ENCODE assay signal across 18 cellular contexts in genomic region chr2:111703759-111704158, GRCh38.
A peak's percentile ranks its signal among the peaks of the same experiment; 100 is the strongest.
DNase-seq lines count a peak whose midpoint lies in the region; ATAC-seq and TF ChIP-seq lines count a peak whose summit lies in the region.
"Had no signal": no experiment of that assay in that cellular context is flagged by ENCODE, and none has a peak within 500 bp of the region (broad histone marks: within the 10 kb centered on the region; RNA-seq: fewer than 3 reads in every experiment).

No MANE protein-coding gene starts in this region.

- H3K9ac ChIP-seq in BLaER1 = no peak overlapping the region
- H3K9ac ChIP-seq in IMR-90 (ENCODE audit: low read depth, low read length) = no peak overlapping the region

- no peak overlapping the region for H3K27ac Mint-ChIP-seq in WTC11
- no peak overlapping the region for H3K27ac Mint-ChIP-seq in activated CD4-positive, alpha-beta T cell treated with anti-CD3 and anti-CD28 coated beads, Interleukin-2, amount 10 ng/mL, durations not matched to agents 7 days and 5 days
- H3K27ac Mint-ChIP-seq: stimulated activated naive CD8-positive, alpha-beta T cell treated with anti-CD3 and anti-CD28 coated beads, Interleukin-15, Interleukin-2, amounts not matched to agents 100 ng/mL and 50 ng/mL, for 24 hours had no signal

- H3K27ac ChIP-seq in BLaER1 (peak overlapping the region; percentile 16; the same call in 1 of the 2 replicates), IMR-90 (ENCODE audit: insufficient read depth, low read length) (no peak overlapping the region), osteoblast (ENCODE audit: low read depth, low read length) (no peak overlapping the region)
- H3K27ac ChIP-seq: Peyer's patch, uterus had no signal

- H2AFZ ChIP-seq in IMR-90 (replicated peaks; ENCODE audit: low read length, poor library complexity) = no peak overlapping the region
- no peak overlapping the region for H2AFZ ChIP-seq in osteoblast (ENCODE audit: low read length)

- TF ChIP-seq POLR2A in IMR-90 (IDR thresholded peaks at IDR 0.05; ENCODE audit: low read depth, low read length) = no peak

- CTCF ChIA-PET in IMR-90 (lab: Yijun Ruan, JAX) = no interaction called here
- CTCF ChIA-PET in WTC11 (lab: Charles Lee) = no interaction called here
- CTCF ChIA-PET in activated CD4-positive, alpha-beta T cell treated with anti-CD3 and anti-CD28 coated beads, Interleukin-2, amount 10 ng/mL, durations not matched to agents 7 days and 5 days (lab: Charles Lee) = interaction anchor here (7.2 kb wide), 1 partner anchor 14 kb away, joined by 38 read pairs; no protein-coding TSS in a partner anchor

- H4K8ac ChIP-seq in IMR-90 (ENCODE audit: low read depth in 2 of 2, low read length in 2 of 2) = no peak overlapping the region

- no peak overlapping the region for H3K14ac ChIP-seq in IMR-90 (replicated peaks; ENCODE audit: low read depth, low read length)

- no peak overlapping the region for H4K91ac ChIP-seq in IMR-90 (ENCODE audit: insufficient read depth, low read depth, low read length)

- POLR2A ChIA-PET in IMR-90 (lab: Charles Lee; ENCODE audit: unreplicated experiment) = no interaction called here
- POLR2A ChIA-PET in WTC11 (lab: Charles Lee) = no interaction called here
- POLR2A ChIA-PET in activated CD4-positive, alpha-beta T cell treated with anti-CD3 and anti-CD28 coated beads, Interleukin-2, amount 10 ng/mL, durations not matched to agents 7 days and 5 days (lab: Charles Lee) = no interaction called here

- no peak overlapping the region for H2AK9ac ChIP-seq in IMR-90 (replicated peaks; ENCODE audit: low read depth, low read length, poor library complexity)

- H2BK5ac ChIP-seq in IMR-90 (ENCODE audit: low read depth, low read length, poor library complexity, severe bottlenecking) = no peak overlapping the region

- ATAC-seq in IMR-90 (ENCODE audit: low read depth) (no peak), WTC11 (no peak), HG02840 (IDR thresholded peaks at IDR 0.05; ENCODE audit: low FRiP score, unreplicated experiment) (no peak)
- ATAC-seq: GM12878 had no signal

- no peaks in the 10 kb centered on the region for H3K36me3 ChIP-seq in BLaER1
- no peaks in the 10 kb centered on the region for H3K36me3 ChIP-seq in IMR-90 (ENCODE audit: control insufficient read depth, insufficient read depth, low read length)
- no peaks in the 10 kb centered on the region for H3K36me3 ChIP-seq in osteoblast (ENCODE audit: insufficient read depth, low read length)
- H3K36me3 ChIP-seq: Peyer's patch, uterus had no signal

- in situ Hi-C loops in IMR-90 (cut with MboI; ENCODE audit: low sequenced_read_pairs) = loop anchor here (5.0 to 25.0 kb wide), 2 partner anchors 586 to 891 kb away; no protein-coding TSS in a partner anchor

- no peak overlapping the region for H2BK20ac ChIP-seq in IMR-90 (ENCODE audit: low read depth, low read length)

- H3K9me1 ChIP-seq in IMR-90 (ENCODE audit: insufficient read depth, low read length) = peaks cover 5% of the 10 kb centered on the region

- no peak for DNase-seq in IMR-90
- DNase-seq in WTC11 (ENCODE audit: low spot score) = no peak
- no peak for DNase-seq in osteoblast (ENCODE audit: insufficient read length, low spot score, missing footprints)
- DNase-seq in superior temporal gyrus (ENCODE audit: extremely low spot score) = no peak
- no peak for DNase-seq in activated CD4-positive, alpha-beta T cell treated with anti-CD3 and anti-CD28 coated beads, Interleukin-2, amount 10 ng/mL, durations not matched to agents 7 days and 5 days
- DNase-seq in inferior parietal cortex (ENCODE audit: extremely low spot score) = no peak
- DNase-seq: activated CD4-positive, alpha-beta T cell treated with anti-CD3 and anti-CD28 coated beads, Interleukin-2, amount 50 U/mL, for 4 hours; GDM1; hypothalamus; NCI-H1092; NCI-H2081 treated with DMSO at 0.1 percent for 48 hours; NCI-H510A treated with DMSO at 0.1 percent for 48 hours; Peyer's patch; uterus had no signal

- H3K4me3 Mint-ChIP-seq in WTC11 = no peak overlapping the region
- H3K4me3 Mint-ChIP-seq in activated CD4-positive, alpha-beta T cell treated with anti-CD3 and anti-CD28 coated beads, Interleukin-2, amount 10 ng/mL, durations not matched to agents 7 days and 5 days = no peak overlapping the region
- H3K4me3 Mint-ChIP-seq: stimulated activated naive CD8-positive, alpha-beta T cell treated with anti-CD3 and anti-CD28 coated beads, Interleukin-15, Interleukin-2, amounts not matched to agents 100 ng/mL and 50 ng/mL, for 24 hours had no signal

- peaks cover 61% of the 10 kb centered on the region for H3K4me1 Mint-ChIP-seq in WTC11
- peaks cover 61% of the 10 kb centered on the region for H3K4me1 Mint-ChIP-seq in activated CD4-positive, alpha-beta T cell treated with anti-CD3 and anti-CD28 coated beads, Interleukin-2, amount 10 ng/mL, durations not matched to agents 7 days and 5 days

- H3K4me3 ChIP-seq in BLaER1 (no peak overlapping the region), IMR-90 (ENCODE audit: insufficient read depth, low read depth, low read length) (no peak overlapping the region), osteoblast (ENCODE audit: insufficient read depth, low read length) (no peak overlapping the region)
- H3K4me3 ChIP-seq: GM12878, Peyer's patch, uterus had no signal

- H3K56ac ChIP-seq in IMR-90 (ENCODE audit: extremely low read depth, insufficient read depth, low read length) = no peak overlapping the region

- H2BK120ac ChIP-seq in IMR-90 (ENCODE audit: low read depth, low read length) = no peak overlapping the region

- peaks cover 10% of the 10 kb centered on the region; the same call in 1 of the 2 replicates for H3K27me3 Mint-ChIP-seq in WTC11 (ENCODE audit: low read depth)
- peaks cover 5% of the 10 kb centered on the region for H3K27me3 Mint-ChIP-seq in activated CD4-positive, alpha-beta T cell treated with anti-CD3 and anti-CD28 coated beads, Interleukin-2, amount 10 ng/mL, durations not matched to agents 7 days and 5 days

- WGBS in IMR-90 (ENCODE audit: extremely low coverage in 2 of 2, insufficient read length in 1 of 2), 2 experiments = no CpG with 5 or more reads among the region's 5 CpGs

- H4K20me1 ChIP-seq in BLaER1 (no peaks in the 10 kb centered on the region), IMR-90 (ENCODE audit: insufficient read depth, low read length) (peaks cover 9% of the 10 kb centered on the region; the same call in 1 of the 2 replicates), osteoblast (ENCODE audit: insufficient read depth, low read length) (no peaks in the 10 kb centered on the region)

- H3K27me3 ChIP-seq in BLaER1 = no peaks in the 10 kb centered on the region
- peaks cover 21% of the 10 kb centered on the region for H3K27me3 ChIP-seq in IMR-90 (ENCODE audit: control insufficient read depth, insufficient read depth, low read length)
- H3K27me3 ChIP-seq in osteoblast (ENCODE audit: insufficient read depth, low read length) = peaks cover 8% of the 10 kb centered on the region
- H3K27me3 ChIP-seq: Peyer's patch, uterus had no signal

- peaks cover 7% of the 10 kb centered on the region; the same call in 1 of the 2 replicates for H3K36me3 Mint-ChIP-seq in WTC11
- no peaks in the 10 kb centered on the region for H3K36me3 Mint-ChIP-seq in activated CD4-positive, alpha-beta T cell treated with anti-CD3 and anti-CD28 coated beads, Interleukin-2, amount 10 ng/mL, durations not matched to agents 7 days and 5 days (ENCODE audit: low read depth)

- no peak for TF ChIP-seq RAD21 in IMR-90 (IDR thresholded peaks at IDR 0.05; ENCODE audit: low read length)

- H3K4me1 ChIP-seq in BLaER1 (peaks cover 60% of the 10 kb centered on the region), IMR-90 (ENCODE audit: control insufficient read depth, insufficient read depth, low read length) (peaks cover 16% of the 10 kb centered on the region), osteoblast (ENCODE audit: insufficient read depth, low read length) (peaks cover 28% of the 10 kb centered on the region)
- H3K4me1 ChIP-seq: uterus had no signal

- BruUV-seq in IMR-90 (replicated peaks; lab: Mats Ljungman, UMichigan) = no TSS peak

- intact Hi-C loops in IMR-90 (cut with micrococcal nuclease) = loop anchor here (2.0 kb wide), 1 partner anchor 587 kb away; no protein-coding TSS in a partner anchor

- H3K9me3 ChIP-seq in BLaER1 = no peaks in the 10 kb centered on the region
- H3K9me3 ChIP-seq in IMR-90 (ENCODE audit: control insufficient read depth, insufficient read depth, low read length) = no peaks in the 10 kb centered on the region
- H3K9me3 ChIP-seq in osteoblast (ENCODE audit: low read depth, low read length) = no peaks in the 10 kb centered on the region
- H3K9me3 ChIP-seq: Peyer's patch, uterus had no signal

- no peak overlapping the region for H4K5ac ChIP-seq in IMR-90 (ENCODE audit: low read depth, low read length)

- peak overlapping the region; percentile 21; the same call in 1 of the 2 replicates for H2AK5ac ChIP-seq in IMR-90 (ENCODE audit: low read depth, low read length)

- dilution Hi-C loops in IMR-90 (cut with HindIII; ENCODE audit: low sequenced_read_pairs, unreplicated experiment) = no loop called here

- H2BK15ac ChIP-seq in IMR-90 (ENCODE audit: low read depth, low read length) = no peak overlapping the region

- TF ChIP-seq CTCF in IMR-90 (conservative IDR thresholded peaks at IDR 0.05; ENCODE audit: low read depth, low read length) (no peak), WTC11 (IDR thresholded peaks at IDR 0.05) (no peak), osteoblast (IDR thresholded peaks at IDR 0.05; ENCODE audit: extremely low read depth, low read depth, low read length) (no peak)

- H3K23ac ChIP-seq in IMR-90 (ENCODE audit: low read depth, low read length) = no peak overlapping the region

- H3K79me2 ChIP-seq in osteoblast (ENCODE audit: insufficient read depth, low read length) = no peaks in the 10 kb centered on the region

- no peak overlapping the region for H3K18ac ChIP-seq in IMR-90 (ENCODE audit: low read depth, low read length)

- peak overlapping the region; percentile 12; the same call in 1 of the 2 replicates for H3K4me2 ChIP-seq in BLaER1
- H3K4me2 ChIP-seq in IMR-90 (ENCODE audit: low read depth, low read length) = no peak overlapping the region
- H3K4me2 ChIP-seq in osteoblast (ENCODE audit: insufficient read depth, low read length) = peak overlapping the region; percentile 45

- H3K4ac ChIP-seq in IMR-90 (ENCODE audit: low read depth, low read length) = no peak overlapping the region

- H3K79me1 ChIP-seq in IMR-90 (ENCODE audit: low read depth in 1 of 2, low read length in 2 of 2) = peaks cover 0 to 3% of the 10 kb centered on the region in 2 experiments; a peak in 1 of 4 replicates

- peaks cover 7% of the 10 kb centered on the region; the same call in 1 of the 2 replicates for H3K9me3 Mint-ChIP-seq in WTC11
- no peaks in the 10 kb centered on the region for H3K9me3 Mint-ChIP-seq in activated CD4-positive, alpha-beta T cell treated with anti-CD3 and anti-CD28 coated beads, Interleukin-2, amount 10 ng/mL, durations not matched to agents 7 days and 5 days
- H3K9me3 Mint-ChIP-seq: stimulated activated naive CD8-positive, alpha-beta T cell treated with anti-CD3 and anti-CD28 coated beads, Interleukin-15, Interleukin-2, amounts not matched to agents 100 ng/mL and 50 ng/mL, for 24 hours had no signal

TF ChIP-seq in IMR-90, 13 proteins besides CTCF, POLR2A, EP300 and RAD21 (continues in another document):
- TF ChIP-seq FOS (IDR thresholded peaks at IDR 0.05; ENCODE audit: low read depth, low read length) = no peak
- TF ChIP-seq MAFK (IDR thresholded peaks at IDR 0.05; ENCODE audit: low read depth, low read length) = no peak

TF ChIP-seq in WTC11, 78 proteins besides CTCF, POLR2A, EP300 and RAD21 (continues in another document):
- 0 out of 2 replicates have a peak, but pooled peaks have one; percentile 25 for TF ChIP-seq ETV6 (CRISPR knock-in tag; IDR thresholded peaks at IDR 0.05)
